Comparison of ENCODE assay signal across 12 cellular contexts in genomic region chr9:128898845-128899565, GRCh38. TPM values are rescaled to one million over a fixed set of nuclear protein-coding genes. Genes with fewer than 3 reads are reported as not detected.
DNase-seq lines count a peak whose midpoint lies in the region; ATAC-seq, FAIRE-seq and TF ChIP-seq lines count a peak whose summit lies in the region.
"Had no signal": no experiment of that assay in that cellular context is flagged by ENCODE, and none has a peak within 500 bp of the region (broad histone marks: within the 10 kb centered on the region; RNA-seq: fewer than 3 reads in every experiment).

No MANE protein-coding gene starts in this region.

- no peaks in the 10 kb centered on the region for H3K9me1 ChIP-seq in keratinocyte (ENCODE audit: control insufficient read depth, extremely low read depth, insufficient read depth, low read length)

- no peaks in the 10 kb centered on the region for H4K20me1 ChIP-seq in keratinocyte (ENCODE audit: control insufficient read depth, extremely low read depth, insufficient read depth, low read length)

- peaks cover 60% of the 10 kb centered on the region for H3K4me1 Mint-ChIP-seq in T-helper 2 cell treated with Interferon-gamma antibody and Interleukin-4, amounts not matched to agents 5 μg/mL and 100 μg/mL, for 36 hours (ENCODE audit: low read depth)
- H3K4me1 Mint-ChIP-seq in stimulated activated naive CD8-positive, alpha-beta T cell treated with anti-CD3 and anti-CD28 coated beads, Interleukin-15, amount 100 ng/mL, for 72 hours, result peaks cover 83% of the 10 kb centered on the region

- peak overlapping the region; percentile 80 for H3K4me3 Mint-ChIP-seq in T-helper 2 cell treated with Interferon-gamma antibody and Interleukin-4, amounts not matched to agents 5 μg/mL and 100 μg/mL, for 36 hours
- H3K4me3 Mint-ChIP-seq in stimulated activated naive CD8-positive, alpha-beta T cell treated with anti-CD3 and anti-CD28 coated beads, Interleukin-15, amount 100 ng/mL, for 72 hours, result peak overlapping the region; percentile 68 to 72

- no peaks in the 10 kb centered on the region for H3K9me3 ChIP-seq in keratinocyte (ENCODE audit: control insufficient read depth, low read depth, low read length)

- H3K4me3 ChIP-seq in keratinocyte (ENCODE audit: control insufficient read depth in 2 of 3, extremely low read depth in 1 of 3, insufficient read depth in 2 of 3, low read depth in 1 of 3, low read length in 3 of 3), result no peak overlapping the region

- no peaks in the 10 kb centered on the region for H3K27me3 ChIP-seq in keratinocyte (ENCODE audit: control insufficient read depth, extremely low read depth, insufficient read depth, low read length)

- no peak for DNase-seq in T-helper 2 cell treated with Interferon-gamma antibody and Interleukin-4, amounts not matched to agents 5 μg/mL and 100 μg/mL, for 36 hours (ENCODE audit: low spot score)
- no peak for DNase-seq in T-helper 2 cell
- DNase-seq in activated naive CD4-positive, alpha-beta T cell treated with anti-CD3 and anti-CD28 coated beads, Interleukin-2, amount 50 U/mL, for 72 hours (ENCODE audit: low spot score in 2 of 2), result no peak
- DNase-seq in keratinocyte (ENCODE audit: low read depth, low spot score), result no peak
- DNase-seq in stimulated activated naive CD8-positive, alpha-beta T cell treated with anti-CD3 and anti-CD28 coated beads, Interleukin-15, amount 100 ng/mL, for 72 hours, result no peak
- no peak for DNase-seq in MV-4-11 (lab: John Stamatoyannopoulos, UW)
- no peak for DNase-seq in NCI-H526 (lab: John Stamatoyannopoulos, UW)
- no peak for DNase-seq in frontal cortex (ENCODE audit: low spot score in 2 of 2)
- DNase-seq: mesendoderm, NCI-H1105 had no signal

- peak overlapping the region; percentile 33 for H3K9ac ChIP-seq in keratinocyte (ENCODE audit: control insufficient read depth, extremely low read depth, insufficient read depth, low read length)

- no peak overlapping the region for H2AFZ ChIP-seq in keratinocyte (ENCODE audit: control insufficient read depth, low read length)

- peaks cover 59% of the 10 kb centered on the region for H3K36me3 Mint-ChIP-seq in T-helper 2 cell treated with Interferon-gamma antibody and Interleukin-4, amounts not matched to agents 5 μg/mL and 100 μg/mL, for 36 hours (ENCODE audit: low read depth)
- H3K36me3 Mint-ChIP-seq in activated naive CD4-positive, alpha-beta T cell treated with anti-CD3 and anti-CD28 coated beads, Interleukin-2, amount 50 U/mL, for 72 hours, result no peaks in the 10 kb centered on the region

- peak overlapping the region; percentile 48 for H3K4me2 ChIP-seq in keratinocyte (ENCODE audit: control insufficient read depth, extremely low read depth, insufficient read depth, low read depth, low read length)

- no peak for FAIRE-seq in keratinocyte (lab: Jason Lieb, UNC)
- FAIRE-seq in frontal cortex (lab: Jason Lieb, UNC), result no peak
- FAIRE-seq: A204.1, TTC549 had no signal

- peak overlapping the region; percentile 93 for H3K27ac Mint-ChIP-seq in T-helper 2 cell treated with Interferon-gamma antibody and Interleukin-4, amounts not matched to agents 5 μg/mL and 100 μg/mL, for 36 hours
- peak overlapping the region; percentile 80 to 92 for H3K27ac Mint-ChIP-seq in activated naive CD4-positive, alpha-beta T cell treated with anti-CD3 and anti-CD28 coated beads, Interleukin-2, amount 50 U/mL, for 72 hours
- peak overlapping the region; percentile 82 to 90 for H3K27ac Mint-ChIP-seq in stimulated activated naive CD8-positive, alpha-beta T cell treated with anti-CD3 and anti-CD28 coated beads, Interleukin-15, amount 100 ng/mL, for 72 hours

- H3K79me2 ChIP-seq in keratinocyte (ENCODE audit: control insufficient read depth, insufficient read depth, low read length), result peaks cover 56% of the 10 kb centered on the region

- ATAC-seq in activated naive CD4-positive, alpha-beta T cell treated with anti-CD3 and anti-CD28 coated beads, Interleukin-2, amount 50 U/mL, for 72 hours, result no peak
- no peak for ATAC-seq in stimulated activated naive CD8-positive, alpha-beta T cell treated with anti-CD3 and anti-CD28 coated beads, Interleukin-15, amount 100 ng/mL, for 72 hours

- dilution Hi-C loops in keratinocyte (cut with MboI; ENCODE audit: extremely low pct_ligation_motif_present, low sequenced_read_pairs), result no loop called here

- H3K27ac ChIP-seq in keratinocyte (ENCODE audit: control insufficient read depth, insufficient read depth, low read length), result peak overlapping the region; percentile 75

- H3K9me3 Mint-ChIP-seq in T-helper 2 cell treated with Interferon-gamma antibody and Interleukin-4, amounts not matched to agents 5 μg/mL and 100 μg/mL, for 36 hours, result no peaks in the 10 kb centered on the region
- H3K9me3 Mint-ChIP-seq in activated naive CD4-positive, alpha-beta T cell treated with anti-CD3 and anti-CD28 coated beads, Interleukin-2, amount 50 U/mL, for 72 hours, result no peaks in the 10 kb centered on the region
- no peaks in the 10 kb centered on the region for H3K9me3 Mint-ChIP-seq in stimulated activated naive CD8-positive, alpha-beta T cell treated with anti-CD3 and anti-CD28 coated beads, Interleukin-15, amount 100 ng/mL, for 72 hours

- peaks cover 71% of the 10 kb centered on the region for H3K4me1 ChIP-seq in keratinocyte (ENCODE audit: control insufficient read depth, extremely low read depth, insufficient read depth, low read length)

- TF ChIP-seq CTCF in keratinocyte (optimal IDR thresholded peaks at IDR 0.05 in 1 of 3, IDR thresholded peaks at IDR 0.05 in 1 of 3, conservative IDR thresholded peaks at IDR 0.05 in 1 of 3; ENCODE audit: extremely low read depth in 1 of 3, insufficient read depth in 2 of 3, low read length in 3 of 3), result no peak

- H3K36me3 ChIP-seq in keratinocyte (ENCODE audit: control insufficient read depth in 2 of 2, extremely low read depth in 1 of 2, insufficient read depth in 2 of 2, low read length in 2 of 2), result peaks cover 9 to 58% of the 10 kb centered on the region in 2 experiments

- H3K27me3 Mint-ChIP-seq in T-helper 2 cell treated with Interferon-gamma antibody and Interleukin-4, amounts not matched to agents 5 μg/mL and 100 μg/mL, for 36 hours (ENCODE audit: low read depth), result no peaks in the 10 kb centered on the region
- no peaks in the 10 kb centered on the region for H3K27me3 Mint-ChIP-seq in stimulated activated naive CD8-positive, alpha-beta T cell treated with anti-CD3 and anti-CD28 coated beads, Interleukin-15, amount 100 ng/mL, for 72 hours

RNA-seq across cellular contexts. Expression of gene LRRC8A, which starts 17.1 kb away (rescaled TPM):
- 10 to 100 TPM; 16.3 to 20.9 TPM for total RNA-seq in activated naive CD4-positive, alpha-beta T cell treated with anti-CD3 and anti-CD28 coated beads, Interleukin-2, amount 50 U/mL, for 72 hours
- polyA plus RNA-seq in keratinocyte, result 88.3 to 127 TPM (median 109 TPM) in 3 replicates
- polyA plus RNA-seq in keratinocyte (2011; ENCODE audit: low read depth), result 51.1 TPM
- 77.7 and 119 TPM in 2 replicates for polyA plus RNA-seq in keratinocyte (2011; cell fraction: cytosol; rRNA removed)
- polyA plus RNA-seq in keratinocyte (2011; cell fraction: nucleus; rRNA removed), result 143 and 183 TPM in 2 replicates
- 109 and 130 TPM in 2 replicates for polyA plus RNA-seq in keratinocyte (2012; ENCODE audit: low replicate concordance)
- 154 to 426 TPM (median 169 TPM) in 3 replicates for polyA minus RNA-seq in keratinocyte
- 129 TPM for polyA minus RNA-seq in keratinocyte (2011; cell fraction: cytosol; rRNA and poly(A)+ RNA removed)
- 118 and 144 TPM in 2 replicates for polyA minus RNA-seq in keratinocyte (2011; cell fraction: nucleus; rRNA and poly(A)+ RNA removed)
- total RNA-seq in frontal cortex, result 19.6 TPM

RNA-seq across cellular contexts. Expression of gene KYAT1, which starts 17.3 kb away (rescaled TPM):
- total RNA-seq in activated naive CD4-positive, alpha-beta T cell treated with anti-CD3 and anti-CD28 coated beads, Interleukin-2, amount 50 U/mL, for 72 hours, result 10 to 100 TPM; 19.9 to 49.0 TPM
- 10.9 to 13.9 TPM (median 13.9 TPM) in 3 replicates for polyA plus RNA-seq in keratinocyte
- 0.94 TPM for polyA plus RNA-seq in keratinocyte (2011; ENCODE audit: low read depth)
- 7.3 and 10.5 TPM in 2 replicates for polyA plus RNA-seq in keratinocyte (2011; cell fraction: cytosol; rRNA removed)
- 16.3 and 20.8 TPM in 2 replicates for polyA plus RNA-seq in keratinocyte (2011; cell fraction: nucleus; rRNA removed)
- polyA plus RNA-seq in keratinocyte (2012; ENCODE audit: low replicate concordance), result 5.3 and 10.5 TPM in 2 replicates
- polyA minus RNA-seq in keratinocyte, result 6.9 to 19.5 TPM (median 10.4 TPM) in 3 replicates
- 9.8 TPM for polyA minus RNA-seq in keratinocyte (2011; cell fraction: cytosol; rRNA and poly(A)+ RNA removed)
- polyA minus RNA-seq in keratinocyte (2011; cell fraction: nucleus; rRNA and poly(A)+ RNA removed), result 4.2 and 5.6 TPM in 2 replicates
- 9.8 TPM for total RNA-seq in frontal cortex

RNA-seq across cellular contexts. Expression of gene PHYHD1, which starts 21.8 kb away (rescaled TPM):
- under 1 TPM; 0.54 to 0.64 TPM for total RNA-seq in activated naive CD4-positive, alpha-beta T cell treated with anti-CD3 and anti-CD28 coated beads, Interleukin-2, amount 50 U/mL, for 72 hours
- 4.6 to 5.2 TPM (median 4.7 TPM) in 3 replicates for polyA plus RNA-seq in keratinocyte
- 1.3 TPM for polyA plus RNA-seq in keratinocyte (2011; ENCODE audit: low read depth)
- polyA plus RNA-seq in keratinocyte (2011; cell fraction: cytosol; rRNA removed), result 3.6 and 6.2 TPM in 2 replicates
- polyA plus RNA-seq in keratinocyte (2011; cell fraction: nucleus; rRNA removed), result 4.1 and 7.8 TPM in 2 replicates
- polyA plus RNA-seq in keratinocyte (2012; ENCODE audit: low replicate concordance), result 4.0 and 6.0 TPM in 2 replicates
- polyA minus RNA-seq in keratinocyte, result 4.2 to 5.9 TPM (median 4.5 TPM) in 3 replicates
- 4.0 TPM for polyA minus RNA-seq in keratinocyte (2011; cell fraction: cytosol; rRNA and poly(A)+ RNA removed)
- polyA minus RNA-seq in keratinocyte (2011; cell fraction: nucleus; rRNA and poly(A)+ RNA removed), result 2.0 and 2.9 TPM in 2 replicates
- total RNA-seq in frontal cortex, result 1.2 TPM

RNA-seq across cellular contexts. Expression of gene DOLK, which starts 48.4 kb away (rescaled TPM):
- total RNA-seq in activated naive CD4-positive, alpha-beta T cell treated with anti-CD3 and anti-CD28 coated beads, Interleukin-2, amount 50 U/mL, for 72 hours, result 1 to 10 TPM; 5.1 to 5.6 TPM
- polyA plus RNA-seq in keratinocyte, result 21.8 to 33.5 TPM (median 27.1 TPM) in 3 replicates
- polyA plus RNA-seq in keratinocyte (2011; ENCODE audit: low read depth), result 3.1 TPM
- 12.1 and 12.4 TPM in 2 replicates for polyA plus RNA-seq in keratinocyte (2011; cell fraction: cytosol; rRNA removed)
- 38.8 and 40.3 TPM in 2 replicates for polyA plus RNA-seq in keratinocyte (2011; cell fraction: nucleus; rRNA removed)
- polyA plus RNA-seq in keratinocyte (2012; ENCODE audit: low replicate concordance), result 13.1 and 23.2 TPM in 2 replicates
- 40.4 to 52.8 TPM (median 50.8 TPM) in 3 replicates for polyA minus RNA-seq in keratinocyte
- 24.6 TPM for polyA minus RNA-seq in keratinocyte (2011; cell fraction: cytosol; rRNA and poly(A)+ RNA removed)
- polyA minus RNA-seq in keratinocyte (2011; cell fraction: nucleus; rRNA and poly(A)+ RNA removed), result 30.9 and 33.5 TPM in 2 replicates
- 18.3 TPM for total RNA-seq in frontal cortex

RNA-seq across cellular contexts. Expression of gene NUP188, which starts 48.5 kb away (rescaled TPM):
- 100 to 1,000 TPM; 110 to 123 TPM for total RNA-seq in activated naive CD4-positive, alpha-beta T cell treated with anti-CD3 and anti-CD28 coated beads, Interleukin-2, amount 50 U/mL, for 72 hours
- 25.6 to 56.3 TPM (median 31.1 TPM) in 3 replicates for polyA plus RNA-seq in keratinocyte
- polyA plus RNA-seq in keratinocyte (2011; ENCODE audit: low read depth), result 19.4 TPM
- 26.2 and 29.1 TPM in 2 replicates for polyA plus RNA-seq in keratinocyte (2011; cell fraction: cytosol; rRNA removed)
- polyA plus RNA-seq in keratinocyte (2011; cell fraction: nucleus; rRNA removed), result 67.0 and 73.7 TPM in 2 replicates
- polyA plus RNA-seq in keratinocyte (2012; ENCODE audit: low replicate concordance), result 15.6 and 37.3 TPM in 2 replicates
- 92.5 to 239 TPM (median 127 TPM) in 3 replicates for polyA minus RNA-seq in keratinocyte
- 62.2 TPM for polyA minus RNA-seq in keratinocyte (2011; cell fraction: cytosol; rRNA and poly(A)+ RNA removed)
- 88.4 and 120 TPM in 2 replicates for polyA minus RNA-seq in keratinocyte (2011; cell fraction: nucleus; rRNA and poly(A)+ RNA removed)
- total RNA-seq in frontal cortex, result 22.0 TPM
